In the genomic region with DNA sequence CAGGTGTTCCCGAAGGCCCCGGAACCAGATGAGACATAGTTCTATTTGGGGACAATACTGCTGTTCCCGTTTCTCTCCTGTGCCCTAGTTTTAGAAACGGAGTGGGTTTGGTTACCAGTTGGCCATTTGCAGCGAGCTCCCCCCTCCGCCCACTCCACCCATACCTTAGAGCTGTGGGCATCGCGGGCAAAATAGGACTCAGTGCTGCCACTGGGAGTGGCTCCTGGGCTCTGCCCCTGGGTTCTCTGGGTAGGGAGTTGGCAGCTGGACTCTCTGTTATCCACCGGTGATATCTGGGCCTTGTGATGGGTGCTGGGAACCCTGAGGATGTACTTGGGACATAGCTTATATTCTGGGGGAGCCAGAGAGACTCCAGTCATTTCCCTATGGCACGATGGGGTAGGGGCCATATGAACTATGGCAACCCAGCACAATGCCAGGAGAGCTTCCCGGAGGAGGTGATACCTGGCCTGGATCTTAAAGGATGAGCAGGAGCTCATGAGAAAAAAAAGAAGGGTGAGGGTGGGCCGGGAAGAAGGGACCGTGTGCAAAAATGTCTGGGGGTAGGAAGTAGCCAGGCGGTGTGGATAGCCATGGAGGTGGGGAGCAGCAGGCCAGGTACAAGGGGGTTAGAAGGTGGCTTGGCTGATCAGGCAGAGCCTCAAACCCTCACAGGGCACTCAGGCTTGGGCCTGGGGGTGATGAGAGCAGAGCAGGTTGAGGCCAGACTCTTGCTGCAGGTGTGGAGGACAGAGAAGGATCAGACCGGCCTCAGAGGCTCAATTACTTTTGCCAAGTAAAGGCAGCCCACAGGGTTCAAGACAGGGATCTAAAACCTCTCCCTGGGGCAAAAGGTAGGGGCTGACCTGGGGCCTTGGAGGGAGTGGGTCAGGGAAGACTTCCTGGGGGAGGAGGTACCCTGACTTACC, we compare ENCODE assay signal across 1 cellular context.
TF ChIP-seq lines count a peak whose summit lies in the region.

No MANE protein-coding gene starts in this region.

TF ChIP-seq in HEK293, 187 proteins besides CTCF, POLR2A, EP300 and RAD21 (continued from another document):
- TF ChIP-seq TRIM28 (IDR thresholded peaks at IDR 0.05; ENCODE audit: borderline replicate concordance, low read length) = no peak
- TF ChIP-seq SP3 (tag by site-specific recombination; IDR thresholded peaks at IDR 0.05) = no peak
- TF ChIP-seq, protein P1, sequence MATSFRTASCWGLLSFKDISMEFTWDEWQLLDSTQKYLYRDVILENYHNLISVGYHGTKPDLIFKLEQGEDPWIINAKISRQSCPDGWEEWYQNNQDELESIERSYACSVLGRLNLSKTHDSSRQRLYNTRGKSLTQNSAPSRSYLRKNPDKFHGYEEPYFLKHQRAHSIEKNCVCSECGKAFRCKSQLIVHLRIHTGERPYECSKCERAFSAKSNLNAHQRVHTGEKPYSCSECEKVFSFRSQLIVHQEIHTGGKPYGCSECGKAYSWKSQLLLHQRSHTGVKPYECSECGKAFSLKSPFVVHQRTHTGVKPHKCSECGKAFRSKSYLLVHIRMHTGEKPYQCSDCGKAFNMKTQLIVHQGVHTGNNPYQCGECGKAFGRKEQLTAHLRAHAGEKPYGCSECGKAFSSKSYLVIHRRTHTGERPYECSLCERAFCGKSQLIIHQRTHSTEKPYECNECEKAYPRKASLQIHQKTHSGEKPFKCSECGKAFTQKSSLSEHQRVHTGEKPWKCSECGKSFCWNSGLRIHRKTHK (tag by site-specific recombination; IDR thresholded peaks at IDR 0.05) = no peak
- no peak for TF ChIP-seq ZNF394 (tag by site-specific recombination; IDR thresholded peaks at IDR 0.05; ENCODE audit: borderline replicate concordance)
- no peak for TF ChIP-seq ZIC2 (tag by site-specific recombination; IDR thresholded peaks at IDR 0.05)
- no peak for TF ChIP-seq MEIS1 (CRISPR knock-in tag; IDR thresholded peaks at IDR 0.05; ENCODE audit: borderline replicate concordance)
- no peak for TF ChIP-seq MYNN (tag by site-specific recombination; IDR thresholded peaks at IDR 0.05; ENCODE audit: borderline replicate concordance)
